17 cellular contexts compared by ENCODE assay signal in the genomic region with DNA sequence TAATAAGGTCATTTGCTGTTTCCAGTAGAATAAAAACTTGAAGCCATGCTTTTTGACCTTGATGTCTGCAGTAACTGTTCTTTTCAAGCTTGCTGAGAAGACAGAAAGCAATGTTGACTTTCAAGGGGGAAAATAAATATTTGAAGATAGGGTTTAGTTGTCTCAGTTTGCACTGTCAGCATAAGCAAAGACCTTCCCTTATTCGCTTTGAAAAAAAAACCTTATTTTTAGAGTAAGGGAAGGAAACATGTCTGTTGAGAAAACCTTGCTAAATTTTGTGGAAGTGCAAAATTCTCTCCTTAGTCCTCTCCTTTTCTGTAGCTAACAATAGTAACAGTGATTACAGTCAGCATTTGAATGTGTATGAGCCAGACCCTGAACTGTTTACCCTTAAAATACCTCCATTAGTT. TPM values are rescaled to one million over a fixed set of nuclear protein-coding genes. Genes with fewer than 3 reads are reported as not detected.
DNase-seq lines count a peak whose midpoint lies in the region; ATAC-seq, FAIRE-seq and TF ChIP-seq lines count a peak whose summit lies in the region.
"Had no signal": no experiment of that assay in that cellular context is flagged by ENCODE, and none has a peak within 500 bp of the region (broad histone marks: within the 10 kb centered on the region; RNA-seq: fewer than 3 reads in every experiment).

No MANE protein-coding gene starts in this region.

- H3K36me3 ChIP-seq in HUES6 (ENCODE audit: control insufficient read depth, insufficient read depth, low read length) = no peaks in the 10 kb centered on the region
- H3K36me3 ChIP-seq in right lobe of liver = no peaks in the 10 kb centered on the region
- no peaks in the 10 kb centered on the region for H3K36me3 ChIP-seq in kidney (ENCODE audit: control insufficient read depth in 1 of 2, insufficient read depth in 2 of 2, low read length in 2 of 2)
- H3K36me3 ChIP-seq: ovary, SJSA1 had no signal

- peaks cover 2% of the 10 kb centered on the region; the same call in 1 of the 2 replicates for H3K9me3 Mint-ChIP-seq in WTC11

- H3K9ac ChIP-seq in HUES6 (ENCODE audit: low read length) = no peak overlapping the region
- H3K9ac ChIP-seq in kidney (ENCODE audit: low read length in 2 of 2) = no peak overlapping the region

- intact Hi-C loops in right lobe of liver (cut with DNase I) (no loop called here), kidney (cut with DNase I) (no loop called here)

- H3K27me3 ChIP-seq in HUES6 (ENCODE audit: control insufficient read depth, insufficient read depth, low read length) (no peaks in the 10 kb centered on the region), right lobe of liver (no peaks in the 10 kb centered on the region)
- H3K27me3 ChIP-seq: ovary, SJSA1 had no signal

- H3K9me3 ChIP-seq in HUES6 (ENCODE audit: control insufficient read depth, insufficient read depth, low read depth, low read length) = no peaks in the 10 kb centered on the region; the same call in 1 of the 2 replicates
- no peaks in the 10 kb centered on the region for H3K9me3 ChIP-seq in right lobe of liver
- H3K9me3 ChIP-seq in kidney (ENCODE audit: control insufficient read depth in 1 of 2, low read length in 2 of 2) = no peaks in the 10 kb centered on the region
- H3K9me3 ChIP-seq: ovary, SJSA1 had no signal

- ATAC-seq in WTC11 (no peak), right lobe of liver (peak; percentile 41 to 86 (median 74))
- ATAC-seq: esophagus mucosa had no signal

- POLR2A ChIA-PET in WTC11 (lab: Charles Lee) (interaction anchor here (0.7 kb wide), 1 partner anchor 567 kb away, joined by 7 read pairs; no protein-coding TSS in a partner anchor), RWPE1 (lab: Yijun Ruan, JAX; ENCODE audit: low non-redundant PET) (no interaction called here)

- peak overlapping the region; percentile 90 for H3K27ac Mint-ChIP-seq in WTC11
- H3K27ac Mint-ChIP-seq: activated naive CD8-positive, alpha-beta T cell had no signal

- no peaks in the 10 kb centered on the region for H3K27me3 Mint-ChIP-seq in WTC11 (ENCODE audit: low read depth)
- H3K27me3 Mint-ChIP-seq: activated naive CD8-positive, alpha-beta T cell had no signal

- CTCF ChIA-PET in WTC11 (lab: Charles Lee) (interaction anchor here (1.0 kb wide), 2 partner anchors 15 kb away, joined by 3 to 5 read pairs; no protein-coding TSS in a partner anchor), RWPE1 (lab: Yijun Ruan, JAX) (interaction anchor here (0.6 kb wide), 1 partner anchor 13 kb away, joined by 7 read pairs; no protein-coding TSS in a partner anchor)

- TF ChIP-seq CTCF in C4-2B (conservative IDR thresholded peaks at IDR 0.05) (no peak), WTC11 (IDR thresholded peaks at IDR 0.05) (no peak), right lobe of liver (IDR thresholded peaks at IDR 0.05) (no peak), kidney (IDR thresholded peaks at IDR 0.05; ENCODE audit: borderline replicate concordance, extremely low read depth, insufficient read depth) (no peak), RWPE1 (conservative IDR thresholded peaks at IDR 0.05; ENCODE audit: low read depth) (no peak)

- H3K4me3 Mint-ChIP-seq in WTC11 = peak overlapping the region; percentile 27; the same call in 1 of the 2 replicates
- H3K4me3 Mint-ChIP-seq: activated naive CD8-positive, alpha-beta T cell had no signal

- no peak for DNase-seq in WTC11 (ENCODE audit: low spot score)
- no peak for DNase-seq in right lobe of liver
- DNase-seq in RPMI8226 = no peak
- no peak for DNase-seq in NCI-H526 treated with DMSO at 0.1 percent for 48 hours (lab: John Stamatoyannopoulos, UW)
- no peak for DNase-seq in kidney
- DNase-seq in RWPE1 (ENCODE audit: low spot score) = no peak
- DNase-seq: activated CD4-positive, CD25-positive, alpha-beta regulatory T cell; activated CD8-positive, alpha-beta memory T cell treated with anti-CD3 and anti-CD28 coated beads, Interleukin-2, amount 50 U/mL, for 48 hours; hypothalamus; NCI-H524; ovary had no signal

- H3K36me3 Mint-ChIP-seq in WTC11 = no peaks in the 10 kb centered on the region; the same call in 1 of the 2 replicates
- H3K36me3 Mint-ChIP-seq: activated naive CD8-positive, alpha-beta T cell had no signal

- H3K27ac ChIP-seq in C4-2B = peak overlapping the region; percentile 28; the same call in 1 of the 2 replicates
- H3K27ac ChIP-seq in HUES6 (ENCODE audit: low read depth, low read length) = peak overlapping the region; percentile 38; the same call in 1 of the 2 replicates
- peak overlapping the region; percentile 31 to 47 (median 44) for H3K27ac ChIP-seq in right lobe of liver
- H3K27ac ChIP-seq in kidney (ENCODE audit: low read depth in 2 of 2, low read length in 2 of 2) = no peak overlapping the region
- H3K27ac ChIP-seq in RWPE1 = no peak overlapping the region
- H3K27ac ChIP-seq: ovary, SJSA1 had no signal

- H3K4me3 ChIP-seq in HUES6 (ENCODE audit: low read depth, low read length) (peak overlapping the region; percentile 12; the same call in 1 of the 2 replicates), right lobe of liver (no peak overlapping the region), kidney (ENCODE audit: low read length in 2 of 2) (no peak overlapping the region)
- H3K4me3 ChIP-seq: ovary, SJSA1 had no signal

- WGBS in right lobe of liver (ENCODE audit: insufficient coverage, low coverage, low lambda C conversion rate, missing lambda C conversion rate) = 22% methylated on average over 1 of the region's 1 CpG

- no peak for TF ChIP-seq POLR2A in right lobe of liver (IDR thresholded peaks at IDR 0.05)

- H3K4me1 ChIP-seq in HUES6 (ENCODE audit: control insufficient read depth, insufficient read depth, low read length) = peaks cover 52% of the 10 kb centered on the region
- peaks cover 0 to 70% (median 33%) of the 10 kb centered on the region in 4 donors for H3K4me1 ChIP-seq in right lobe of liver
- H3K4me1 ChIP-seq in kidney (ENCODE audit: control insufficient read depth in 1 of 2, insufficient read depth in 1 of 2, low read depth in 1 of 2, low read length in 2 of 2) = peaks cover 0 to 15% of the 10 kb centered on the region in 2 donors

- no peak for FAIRE-seq in kidney (lab: Jason Lieb, UNC)
- FAIRE-seq: urothelium cell line had no signal

- peaks cover 84% of the 10 kb centered on the region for H3K4me1 Mint-ChIP-seq in WTC11

TF ChIP-seq in WTC11, 78 proteins besides CTCF, POLR2A, EP300 and RAD21 (continues in another document):
- TF ChIP-seq MYBL2 (CRISPR knock-in tag; IDR thresholded peaks at IDR 0.05) = no peak
- no peak for TF ChIP-seq ZNF281 (CRISPR knock-in tag; IDR thresholded peaks at IDR 0.05)
- no peak for TF ChIP-seq SMAD4 (CRISPR knock-in tag; IDR thresholded peaks at IDR 0.05)
- no peak for TF ChIP-seq TEAD1 (CRISPR knock-in tag; IDR thresholded peaks at IDR 0.05)
- no peak for TF ChIP-seq ATF1 (CRISPR knock-in tag; IDR thresholded peaks at IDR 0.05)
- no peak for TF ChIP-seq SP1 (CRISPR knock-in tag; conservative IDR thresholded peaks at IDR 0.05)
- TF ChIP-seq PRRX2 (CRISPR knock-in tag; IDR thresholded peaks at IDR 0.05) = no peak
- TF ChIP-seq NR3C1 (CRISPR knock-in tag; conservative IDR thresholded peaks at IDR 0.05; ENCODE audit: low read depth) = no peak
- no peak for TF ChIP-seq FOXP4 (CRISPR knock-in tag; IDR thresholded peaks at IDR 0.05)
- TF ChIP-seq NR1H2 (CRISPR knock-in tag; IDR thresholded peaks at IDR 0.05) = no peak
- no peak for TF ChIP-seq JAZF1 (CRISPR knock-in tag; IDR thresholded peaks at IDR 0.05)
- no peak for TF ChIP-seq NFATC4 (CRISPR knock-in tag; IDR thresholded peaks at IDR 0.05)
- TF ChIP-seq, protein P1, sequence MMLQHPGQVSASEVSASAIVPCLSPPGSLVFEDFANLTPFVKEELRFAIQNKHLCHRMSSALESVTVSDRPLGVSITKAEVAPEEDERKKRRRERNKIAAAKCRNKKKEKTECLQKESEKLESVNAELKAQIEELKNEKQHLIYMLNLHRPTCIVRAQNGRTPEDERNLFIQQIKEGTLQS (CRISPR knock-in tag; conservative IDR thresholded peaks at IDR 0.05) = no peak

RNA-seq across cellular contexts. Expression of gene MAP4K4, which starts 43.1 kb away (rescaled TPM):
- total RNA-seq in WTC11 (2021) (82.6 to 112 TPM (median 87.3 TPM) in 3 replicates), right lobe of liver (10 to 100 TPM; 29.8 to 36.5 (median 31.1) TPM), kidney (62.8 TPM)
- polyA plus RNA-seq in kidney (ENCODE audit: insufficient read depth, low read depth, low replicate concordance) = 8.4 TPM

Comparison
In these comparisons a context has a peak if more than half of its experiments do, and no peak if none do; other contexts are left out.
1. H3K27ac ChIP-seq: peak in C4-2B (single experiment), HUES6 (single experiment) and right lobe of liver (3 of 3); none in kidney (0 of 2) and RWPE1 (single experiment).